Comparison of ENCODE assay signal across 1 cellular context in genomic region chr19:50275577-50276368, GRCh38.
A peak's percentile ranks its signal among the peaks of the same experiment; 100 is the strongest.
TF ChIP-seq lines count a peak whose summit lies in the region.

No MANE protein-coding gene starts in this region.

TF ChIP-seq in HepG2, 621 proteins besides CTCF, POLR2A, EP300 and RAD21 (continued from another document):
- TF ChIP-seq REST (IDR thresholded peaks at IDR 0.05; ENCODE audit: borderline replicate concordance in 1 of 2, low read depth in 1 of 2, low read length in 2 of 2) (no peak), MEF2D (CRISPR knock-in tag; IDR thresholded peaks at IDR 0.05) (0 out of 2 replicates have a peak, but pooled peaks have one; percentile 33), ZNF501 (CRISPR knock-in tag; IDR thresholded peaks at IDR 0.05) (peak; percentile 87), ZXDC (CRISPR knock-in tag; IDR thresholded peaks at IDR 0.05) (no peak), ZMYM3 (CRISPR knock-in tag; IDR thresholded peaks at IDR 0.05) (peak; percentile 29; the same call in 1 of the 2 replicates), NR2C2 (CRISPR knock-in tag; IDR thresholded peaks at IDR 0.05; ENCODE audit: borderline replicate concordance) (no peak), ZNF580 (CRISPR knock-in tag; IDR thresholded peaks at IDR 0.05; ENCODE audit: borderline replicate concordance, low read depth) (no peak), ZNF318 (CRISPR knock-in tag; IDR thresholded peaks at IDR 0.05) (no peak), ZNF382 (CRISPR knock-in tag; IDR thresholded peaks at IDR 0.05; ENCODE audit: borderline replicate concordance) (no peak), PHF20 (CRISPR knock-in tag; IDR thresholded peaks at IDR 0.05) (no peak), ZNF574 (CRISPR knock-in tag; IDR thresholded peaks at IDR 0.05) (peak; percentile 63; the same call in 1 of the 2 replicates)
